Comparison of ENCODE assay signal across 8 cellular contexts in genomic region chr20:46363874-46364669, GRCh38. TPM values are rescaled to one million over a fixed set of nuclear protein-coding genes. Genes with fewer than 3 reads are reported as not detected.
DNase-seq lines count a peak whose midpoint lies in the region; ATAC-seq and TF ChIP-seq lines count a peak whose summit lies in the region.

No MANE protein-coding gene starts in this region.

- intact Hi-C loops in left ventricle myocardium inferior (cut with micrococcal nuclease): no loop called here
- intact Hi-C loops in upper lobe of right lung (cut with DNase I): no loop called here

- peak overlapping the region; percentile 83 for H3K4me3 Mint-ChIP-seq in T-helper 1 cell treated with Interleukin-12 subunit alpha and Interleukin-12 subunit beta and Interleukin-4 antibody, amounts not matched to agents 30 μg/mL and 1 μg/mL, for 36 hours
- peak overlapping the region; percentile 80 for H3K4me3 Mint-ChIP-seq in progenitor cell of endocrine pancreas (ENCODE audit: low read depth)

- no peaks in the 10 kb centered on the region for H3K27me3 Mint-ChIP-seq in T-helper 1 cell treated with Interleukin-12 subunit alpha and Interleukin-12 subunit beta and Interleukin-4 antibody, amounts not matched to agents 30 μg/mL and 1 μg/mL, for 36 hours (ENCODE audit: low read depth)
- H3K27me3 Mint-ChIP-seq in progenitor cell of endocrine pancreas: no peaks in the 10 kb centered on the region

- TF ChIP-seq CTCF in GM06990 (IDR thresholded peaks at IDR 0.05; ENCODE audit: insufficient read depth, low read length, poor library complexity, severe bottlenecking): no peak
- no peak for TF ChIP-seq CTCF in left ventricle myocardium inferior (IDR thresholded peaks at IDR 0.05; ENCODE audit: borderline replicate concordance)
- no peak for TF ChIP-seq CTCF in progenitor cell of endocrine pancreas (IDR thresholded peaks at IDR 0.05; ENCODE audit: unreplicated experiment)
- TF ChIP-seq CTCF in upper lobe of right lung (IDR thresholded peaks at IDR 0.05): no peak

- peaks cover 38% of the 10 kb centered on the region for H3K36me3 Mint-ChIP-seq in T-helper 1 cell treated with Interleukin-12 subunit alpha and Interleukin-12 subunit beta and Interleukin-4 antibody, amounts not matched to agents 30 μg/mL and 1 μg/mL, for 36 hours (ENCODE audit: low read depth)
- peaks cover 17% of the 10 kb centered on the region for H3K36me3 Mint-ChIP-seq in progenitor cell of endocrine pancreas (ENCODE audit: insufficient read depth)

- peaks cover 60% of the 10 kb centered on the region for H3K4me1 Mint-ChIP-seq in T-helper 1 cell treated with Interleukin-12 subunit alpha and Interleukin-12 subunit beta and Interleukin-4 antibody, amounts not matched to agents 30 μg/mL and 1 μg/mL, for 36 hours (ENCODE audit: low read depth)
- H3K4me1 Mint-ChIP-seq in progenitor cell of endocrine pancreas (ENCODE audit: low read depth): peaks cover 19% of the 10 kb centered on the region

- no peaks in the 10 kb centered on the region for H3K9me3 Mint-ChIP-seq in T-helper 1 cell treated with Interleukin-12 subunit alpha and Interleukin-12 subunit beta and Interleukin-4 antibody, amounts not matched to agents 30 μg/mL and 1 μg/mL, for 36 hours
- no peaks in the 10 kb centered on the region for H3K9me3 Mint-ChIP-seq in progenitor cell of endocrine pancreas (ENCODE audit: low read depth)

- H3K4me3 ChIP-seq in GM06990 (replicated peaks; ENCODE audit: low read depth, low read length) (peak overlapping the region; percentile 98), left ventricle myocardium inferior (peak overlapping the region; percentile 93), upper lobe of right lung (peak overlapping the region; percentile 100)

- H3K27ac ChIP-seq in left ventricle myocardium inferior (replicated peaks) (peak overlapping the region; percentile 99), upper lobe of right lung (peak overlapping the region; percentile 99)

- peak overlapping the region; percentile 83 for H3K27ac Mint-ChIP-seq in T-helper 1 cell treated with Interleukin-12 subunit alpha and Interleukin-12 subunit beta and Interleukin-4 antibody, amounts not matched to agents 30 μg/mL and 1 μg/mL, for 36 hours
- H3K27ac Mint-ChIP-seq in progenitor cell of endocrine pancreas: peak overlapping the region; percentile 93

- H3K27me3 ChIP-seq in GM06990 (replicated peaks; ENCODE audit: control insufficient read depth, insufficient read depth, low read length) (no peaks in the 10 kb centered on the region), left ventricle myocardium inferior (ENCODE audit: low read depth) (no peaks in the 10 kb centered on the region), upper lobe of right lung (no peaks in the 10 kb centered on the region)

- H3K36me3 ChIP-seq in GM06990 (ENCODE audit: control insufficient read depth, insufficient read depth, low read length) (peaks cover 29% of the 10 kb centered on the region), left ventricle myocardium inferior (peaks cover 38% of the 10 kb centered on the region), upper lobe of right lung (peaks cover 49% of the 10 kb centered on the region)

- ATAC-seq in HG02588 (IDR thresholded peaks at IDR 0.05; ENCODE audit: unreplicated experiment) (peak; percentile 56), upper lobe of right lung (peak; percentile 95)

- H3K9me3 ChIP-seq in left ventricle myocardium inferior (replicated peaks) (no peaks in the 10 kb centered on the region), upper lobe of right lung (no peaks in the 10 kb centered on the region)

- peaks cover 76% of the 10 kb centered on the region for H3K4me1 ChIP-seq in left ventricle myocardium inferior
- H3K4me1 ChIP-seq in upper lobe of right lung: peaks cover 27% of the 10 kb centered on the region

- peak; percentile 88 for DNase-seq in GM06990 (ENCODE audit: extremely low read depth, insufficient read length)
- DNase-seq in NCI-H1105 treated with DMSO at 0.1 percent for 48 hours (lab: John Stamatoyannopoulos, UW): peak; percentile 74
- peak in 55 of 56 donors; percentile 24 to 89 (median 77) for DNase-seq in amygdala (lab: John Stamatoyannopoulos, UW)
- peak; percentile 89 for DNase-seq in left ventricle myocardium inferior
- peak; percentile 81 for DNase-seq in progenitor cell of endocrine pancreas (ENCODE audit: low spot score, unreplicated experiment)
- DNase-seq in upper lobe of right lung: peak; percentile 94

RNA-seq across cellular contexts. Expression of gene ELMO2, which starts 42.3 kb away (rescaled TPM):
- total RNA-seq in left ventricle myocardium inferior: 28.5 TPM
- total RNA-seq in progenitor cell of endocrine pancreas: 77.2 and 79.6 TPM in 2 replicates
- total RNA-seq in upper lobe of right lung: 57.0 TPM

RNA-seq across cellular contexts. Expression of gene CDH22, which starts 55.8 kb away (rescaled TPM):
- total RNA-seq in left ventricle myocardium inferior: 2.3 TPM
- 0.14 and 0.20 TPM in 2 replicates for total RNA-seq in progenitor cell of endocrine pancreas
- total RNA-seq in upper lobe of right lung: 0.46 TPM

Comparison
In these comparisons a context has a peak if more than half of its experiments do, and no peak if none do; other contexts are left out.
1. Peak in every context shown above with its lines: DNase-seq, ATAC-seq, H3K4me3 ChIP-seq and H3K27ac ChIP-seq.